ENCODE assay signal across 20 cellular contexts in genomic region chr3:170155604-170156003, GRCh38. TPM values are rescaled to one million over a fixed set of nuclear protein-coding genes. Genes with fewer than 3 reads are reported as not detected.
A peak's percentile ranks its signal among the peaks of the same experiment; 100 is the strongest.
DNase-seq lines count a peak whose midpoint lies in the region; ATAC-seq and TF ChIP-seq lines count a peak whose summit lies in the region.
"Had no signal": no experiment of that assay in that cellular context is flagged by ENCODE, and none has a peak within 500 bp of the region (broad histone marks: within the 10 kb centered on the region; RNA-seq: fewer than 3 reads in every experiment).

No MANE protein-coding gene starts in this region.

- H3K36me3 Mint-ChIP-seq in activated T-cell treated with anti-CD3 and anti-CD28 coated beads, Interleukin-2, amount 50 U/mL, for 72 hours (ENCODE audit: insufficient read depth in 2 of 2), result peaks cover 11 to 36% of the 10 kb centered on the region in 2 donors
- peaks cover 26% of the 10 kb centered on the region for H3K36me3 Mint-ChIP-seq in IgD-negative memory B cell
- H3K36me3 Mint-ChIP-seq in activated T-helper 17 cell treated with anti-CD3 and anti-CD28 coated beads, Interleukin-2, amount 50 U/mL, for 72 hours (ENCODE audit: low read depth), result peaks cover 79% of the 10 kb centered on the region
- peaks cover 43 to 51% of the 10 kb centered on the region in 2 donors for H3K36me3 Mint-ChIP-seq in stimulated activated naive B cell treated with anti-CD40 and anti-IgM and Interleukin-4, amounts not matched to agents 10 μg/mL and 1 μg/mL and 100 μg/mL, for 72 hours

- no peaks in the 10 kb centered on the region for H3K27me3 Mint-ChIP-seq in activated T-cell treated with anti-CD3 and anti-CD28 coated beads, Interleukin-2, amount 50 U/mL, for 72 hours (ENCODE audit: low read depth)
- H3K27me3 Mint-ChIP-seq in IgD-negative memory B cell, result no peaks in the 10 kb centered on the region
- no peaks in the 10 kb centered on the region for H3K27me3 Mint-ChIP-seq in activated T-helper 17 cell treated with anti-CD3 and anti-CD28 coated beads, Interleukin-2, amount 50 U/mL, for 72 hours
- no peaks in the 10 kb centered on the region for H3K27me3 Mint-ChIP-seq in stimulated activated naive B cell treated with anti-CD40 and anti-IgM and Interleukin-4, amounts not matched to agents 10 μg/mL and 1 μg/mL and 100 μg/mL, for 72 hours
- H3K27me3 Mint-ChIP-seq: type B pancreatic cell had no signal

- no peak overlapping the region for H3K9ac ChIP-seq in PC-3 (ENCODE audit: low read length)

- intact Hi-C loops in PC-3 (cut with micrococcal nuclease), result no loop called here

- no peaks in the 10 kb centered on the region for H3K9me2 ChIP-seq in PC-3 (replicated peaks; ENCODE audit: low read length)

- H3K4me1 ChIP-seq in PC-3 (ENCODE audit: insufficient read depth, low read length), result 0 out of 2 replicates have a peak, but pooled peaks cover 5% of the 10 kb centered on the region
- H3K4me1 ChIP-seq: colonic mucosa, SJCRH30 had no signal

- no peaks in the 10 kb centered on the region for H3F3A ChIP-seq in PC-3 (ENCODE audit: low read length, unreplicated experiment)

- no peak for TF ChIP-seq CTCF in PC-3 (conservative IDR thresholded peaks at IDR 0.05; ENCODE audit: low read depth, low read length)

- ATAC-seq in activated T-cell treated with anti-CD3 and anti-CD28 coated beads, Interleukin-2, amount 50 U/mL, for 72 hours (replicated peaks in 1 of 2), result peak; percentile 46 to 54
- no peak for ATAC-seq in activated T-helper 17 cell treated with anti-CD3 and anti-CD28 coated beads, Interleukin-2, amount 50 U/mL, for 72 hours (replicated peaks)
- no peak for ATAC-seq in stimulated activated naive B cell treated with anti-CD40 and anti-IgM and Interleukin-4, amounts not matched to agents 10 μg/mL and 1 μg/mL and 100 μg/mL, for 72 hours (replicated peaks)
- ATAC-seq in PC-3, result no peak

- no TSS peak for BruUV-seq in PC-3 (replicated peaks; lab: Mats Ljungman, UMichigan)

- CTCF ChIA-PET in PC-3 (lab: Charles Lee), result no interaction called here

- no peak overlapping the region for H3K4me2 ChIP-seq in PC-3 (ENCODE audit: low read length)
- H3K4me2 ChIP-seq: smooth muscle cell had no signal

- H3K4me1 Mint-ChIP-seq in activated T-cell treated with anti-CD3 and anti-CD28 coated beads, Interleukin-2, amount 50 U/mL, for 72 hours (ENCODE audit: low read depth), result peaks cover 38% of the 10 kb centered on the region
- H3K4me1 Mint-ChIP-seq in IgD-negative memory B cell, result peaks cover 41 to 54% (median 44%) of the 10 kb centered on the region in 3 donors
- H3K4me1 Mint-ChIP-seq in activated T-helper 17 cell treated with anti-CD3 and anti-CD28 coated beads, Interleukin-2, amount 50 U/mL, for 72 hours, result peaks cover 36% of the 10 kb centered on the region
- H3K4me1 Mint-ChIP-seq in stimulated activated naive B cell treated with anti-CD40 and anti-IgM and Interleukin-4, amounts not matched to agents 10 μg/mL and 1 μg/mL and 100 μg/mL, for 72 hours, result peaks cover 32 to 56% of the 10 kb centered on the region in 2 donors

- H3K36me3 ChIP-seq in PC-3 (ENCODE audit: low read depth, low read length), result peaks cover 17% of the 10 kb centered on the region; the same call in 1 of the 2 replicates
- H3K36me3 ChIP-seq: colonic mucosa had no signal

- POLR2A ChIA-PET in PC-3 (lab: Charles Lee; ENCODE audit: unreplicated experiment), result no interaction called here

- H2AFZ ChIP-seq in PC-3 (ENCODE audit: low read length), result no peak overlapping the region

- H4K20me1 ChIP-seq in PC-3 (ENCODE audit: low read length), result 0 out of 2 replicates have a peak, but pooled peaks cover 23% of the 10 kb centered on the region

- H3K27ac ChIP-seq in PC-3 (ENCODE audit: low read length), result no peak overlapping the region
- H3K27ac ChIP-seq: brain microvascular endothelial cell, SJCRH30 had no signal

- no peaks in the 10 kb centered on the region for H3K27me3 ChIP-seq in PC-3 (ENCODE audit: low read length)
- H3K27me3 ChIP-seq: brain microvascular endothelial cell, colonic mucosa, SJCRH30, stomach had no signal

- DNase-seq in activated T-cell treated with anti-CD3 and anti-CD28 coated beads, Interleukin-2, amount 50 U/mL, for 72 hours, result no peak
- no peak for DNase-seq in activated T-cell treated with anti-CD3 and anti-CD28 coated beads, Interleukin-2, amount 50 U/mL, for 1 hour
- no peak for DNase-seq in stimulated activated naive B cell treated with anti-CD40 and anti-IgM and Interleukin-4, amounts not matched to agents 10 μg/mL and 1 μg/mL and 100 μg/mL, for 72 hours
- DNase-seq in PC-3 (no peak), NCI-H1048 (lab: John Stamatoyannopoulos, UW) (no peak), amygdala (lab: John Stamatoyannopoulos, UW) (no peak)
- DNase-seq: activated CD8-positive, alpha-beta memory T cell treated with anti-CD3 and anti-CD28 coated beads for 24 hours; brain microvascular endothelial cell; C1 segment of cervical spinal cord; colonic mucosa; H7; NCI-H1105; NCI-H2081; SJCRH30; stimulated activated CD4-positive, alpha-beta T cell treated with anti-CD3 and anti-CD28 coated beads, Interleukin-4, amount 100 ng/mL, for 1 hour; stomach had no signal

- no peak overlapping the region for H3K4me3 Mint-ChIP-seq in activated T-cell treated with anti-CD3 and anti-CD28 coated beads, Interleukin-2, amount 50 U/mL, for 72 hours
- H3K4me3 Mint-ChIP-seq in IgD-negative memory B cell, result peak overlapping the region in 2 of 4 donors; percentile 79 to 88
- H3K4me3 Mint-ChIP-seq in activated T-helper 17 cell treated with anti-CD3 and anti-CD28 coated beads, Interleukin-2, amount 50 U/mL, for 72 hours, result peak overlapping the region; percentile 57
- H3K4me3 Mint-ChIP-seq in stimulated activated naive B cell treated with anti-CD40 and anti-IgM and Interleukin-4, amounts not matched to agents 10 μg/mL and 1 μg/mL and 100 μg/mL, for 72 hours, result peak overlapping the region in 1 of 2 donors; percentile 70
- H3K4me3 Mint-ChIP-seq: type B pancreatic cell had no signal

- H3K9me3 ChIP-seq in PC-3 (ENCODE audit: low read length), result no peaks in the 10 kb centered on the region
- H3K9me3 ChIP-seq: colonic mucosa, SJCRH30, stomach had no signal

- peaks cover 79% of the 10 kb centered on the region for H3K79me2 ChIP-seq in PC-3 (ENCODE audit: low read length)

- H3K9me3 Mint-ChIP-seq in activated T-cell treated with anti-CD3 and anti-CD28 coated beads, Interleukin-2, amount 50 U/mL, for 72 hours, result no peaks in the 10 kb centered on the region
- peaks cover 0 to 3% (median 0%) of the 10 kb centered on the region in 3 donors for H3K9me3 Mint-ChIP-seq in IgD-negative memory B cell
- H3K9me3 Mint-ChIP-seq in activated T-helper 17 cell treated with anti-CD3 and anti-CD28 coated beads, Interleukin-2, amount 50 U/mL, for 72 hours, result no peaks in the 10 kb centered on the region
- peaks cover 2 to 3% of the 10 kb centered on the region in 2 donors for H3K9me3 Mint-ChIP-seq in stimulated activated naive B cell treated with anti-CD40 and anti-IgM and Interleukin-4, amounts not matched to agents 10 μg/mL and 1 μg/mL and 100 μg/mL, for 72 hours

- H3K27ac Mint-ChIP-seq in activated T-cell treated with anti-CD3 and anti-CD28 coated beads, Interleukin-2, amount 50 U/mL, for 72 hours, result no peak overlapping the region
- peak overlapping the region; percentile 86 to 99 (median 96) for H3K27ac Mint-ChIP-seq in IgD-negative memory B cell
- H3K27ac Mint-ChIP-seq in activated T-helper 17 cell treated with anti-CD3 and anti-CD28 coated beads, Interleukin-2, amount 50 U/mL, for 72 hours, result peak overlapping the region; percentile 85
- peak overlapping the region; percentile 56 for H3K27ac Mint-ChIP-seq in stimulated activated naive B cell treated with anti-CD40 and anti-IgM and Interleukin-4, amounts not matched to agents 10 μg/mL and 1 μg/mL and 100 μg/mL, for 72 hours
- H3K27ac Mint-ChIP-seq: type B pancreatic cell had no signal

- no peak overlapping the region for H3K4me3 ChIP-seq in PC-3 (ENCODE audit: low read length)
- H3K4me3 ChIP-seq: colonic mucosa, SJCRH30, smooth muscle cell, stomach had no signal

RNA-seq across cellular contexts. Expression of gene PHC3, which starts 25.9 kb away (rescaled TPM):
- total RNA-seq in activated T-cell treated with anti-CD3 and anti-CD28 coated beads, Interleukin-2, amount 50 U/mL, for 72 hours, result 10 to 100 TPM; 71.1 to 71.6 TPM
- polyA plus RNA-seq in IgD-negative memory B cell, result 81.2 TPM
- 10 to 100 TPM; 65.8 to 98.7 TPM for total RNA-seq in activated T-helper 17 cell treated with anti-CD3 and anti-CD28 coated beads, Interleukin-2, amount 50 U/mL, for 72 hours
- 7.5 and 16.2 TPM in 2 replicates for total RNA-seq in PC-3 (2014; rRNA removed)

Comparison
In these comparisons a context has a peak if more than half of its experiments do, and no peak if none do; other contexts are left out.
1. ATAC-seq: peak in activated T-cell treated with anti-CD3 and anti-CD28 coated beads, Interleukin-2, amount 50 U/mL, for 72 hours (2 of 2); none in activated T-helper 17 cell treated with anti-CD3 and anti-CD28 coated beads, Interleukin-2, amount 50 U/mL, for 72 hours (single experiment), stimulated activated naive B cell treated with anti-CD40 and anti-IgM and Interleukin-4, amounts not matched to agents 10 μg/mL and 1 μg/mL and 100 μg/mL, for 72 hours (0 of 2) and PC-3 (single experiment).